Comparison of ENCODE assay signal across 17 cellular contexts in genomic region chr10:77263700-77264099, GRCh38.
DNase-seq lines count a peak whose midpoint lies in the region; ATAC-seq and TF ChIP-seq lines count a peak whose summit lies in the region.
"Had no signal": no experiment of that assay in that cellular context is flagged by ENCODE, and none has a peak within 500 bp of the region (broad histone marks: within the 10 kb centered on the region; RNA-seq: fewer than 3 reads in every experiment).

No MANE protein-coding gene starts in this region.

- H3K4me3 Mint-ChIP-seq in activated T-cell treated with anti-CD3 and anti-CD28 coated beads, Interleukin-2, amount 50 U/mL, for 72 hours, result peak overlapping the region; percentile 5 to 64
- peak overlapping the region; percentile 6 for H3K4me3 Mint-ChIP-seq in activated CD8-positive, alpha-beta T cell treated with anti-CD3 and anti-CD28 coated beads for 36 hours
- peak overlapping the region; percentile 25 for H3K4me3 Mint-ChIP-seq in memory B cell
- H3K4me3 Mint-ChIP-seq: CD4-positive, CD25-positive, alpha-beta regulatory T cell had no signal

- no peaks in the 10 kb centered on the region for H3K36me3 Mint-ChIP-seq in activated T-cell treated with anti-CD3 and anti-CD28 coated beads, Interleukin-2, amount 50 U/mL, for 72 hours (ENCODE audit: insufficient read depth in 2 of 2)
- no peaks in the 10 kb centered on the region for H3K36me3 Mint-ChIP-seq in activated CD8-positive, alpha-beta T cell treated with anti-CD3 and anti-CD28 coated beads for 36 hours (ENCODE audit: low read depth)
- peaks cover 2% of the 10 kb centered on the region for H3K36me3 Mint-ChIP-seq in memory B cell
- H3K36me3 Mint-ChIP-seq: CD4-positive, CD25-positive, alpha-beta regulatory T cell had no signal

- POLR2A ChIA-PET in activated CD8-positive, alpha-beta T cell treated with anti-CD3 and anti-CD28 coated beads for 36 hours (lab: Charles Lee), result interaction anchor here (1.2 kb wide), 1 partner anchor 176 kb away, joined by 3 read pairs; no protein-coding TSS in a partner anchor

- TF ChIP-seq CTCF in activated CD8-positive, alpha-beta T cell treated with anti-CD3 and anti-CD28 coated beads for 36 hours (IDR thresholded peaks at IDR 0.05), result no peak

- ATAC-seq in activated T-cell treated with anti-CD3 and anti-CD28 coated beads, Interleukin-2, amount 50 U/mL, for 72 hours (replicated peaks in 1 of 2), result no peak
- no peak for ATAC-seq in activated CD8-positive, alpha-beta T cell treated with anti-CD3 and anti-CD28 coated beads for 36 hours
- ATAC-seq in memory B cell (ENCODE audit: low read depth), result no peak

- DNase-seq in activated T-cell treated with anti-CD3 and anti-CD28 coated beads, Interleukin-2, amount 50 U/mL, for 72 hours, result no peak
- no peak for DNase-seq in activated T-cell treated with anti-CD3 and anti-CD28 coated beads, Interleukin-2, amount 50 U/mL, for 1 hour
- DNase-seq in activated CD8-positive, alpha-beta T cell treated with anti-CD3 and anti-CD28 coated beads for 36 hours, result no peak
- no peak for DNase-seq in memory B cell (ENCODE audit: low spot score in 2 of 2)
- no peak for DNase-seq in MV-4-11 (lab: John Stamatoyannopoulos, UW)
- DNase-seq in KG1 (lab: John Stamatoyannopoulos, UW), result no peak
- DNase-seq in posterior vena cava (ENCODE audit: low spot score), result no peak
- DNase-seq in activated CD4-positive, alpha-beta T cell treated with anti-CD3 and anti-CD28 coated beads, Interleukin-2, amount 50 U/mL, for 48 hours, result no peak
- DNase-seq: DMS79 treated with DMSO at 0.1 percent for 48 hours, GF-D8, GOT3, Karpas-422, NCI-H1417, NCI-H2029 treated with DMSO at 0.1 percent for 48 hours, NCI-H510A treated with DMSO at 0.1 percent for 48 hours, SIG-M5 had no signal

- peaks cover 15% of the 10 kb centered on the region for H3K4me1 Mint-ChIP-seq in activated T-cell treated with anti-CD3 and anti-CD28 coated beads, Interleukin-2, amount 50 U/mL, for 72 hours (ENCODE audit: low read depth)
- H3K4me1 Mint-ChIP-seq in activated CD8-positive, alpha-beta T cell treated with anti-CD3 and anti-CD28 coated beads for 36 hours (ENCODE audit: low read depth), result peaks cover 44% of the 10 kb centered on the region
- peaks cover 31% of the 10 kb centered on the region for H3K4me1 Mint-ChIP-seq in memory B cell

- intact Hi-C loops in activated CD8-positive, alpha-beta T cell treated with anti-CD3 and anti-CD28 coated beads for 36 hours (cut with micrococcal nuclease), result no loop called here
- intact Hi-C loops in posterior vena cava (cut with DNase I), result no loop called here

- peaks cover 1 to 2% of the 10 kb centered on the region in 2 donors for H3K9me3 Mint-ChIP-seq in activated T-cell treated with anti-CD3 and anti-CD28 coated beads, Interleukin-2, amount 50 U/mL, for 72 hours
- peaks cover 3% of the 10 kb centered on the region for H3K9me3 Mint-ChIP-seq in activated CD8-positive, alpha-beta T cell treated with anti-CD3 and anti-CD28 coated beads for 36 hours
- H3K9me3 Mint-ChIP-seq in memory B cell, result no peaks in the 10 kb centered on the region

- peaks cover 24% of the 10 kb centered on the region for H3K27me3 Mint-ChIP-seq in activated T-cell treated with anti-CD3 and anti-CD28 coated beads, Interleukin-2, amount 50 U/mL, for 72 hours (ENCODE audit: low read depth)
- H3K27me3 Mint-ChIP-seq in activated CD8-positive, alpha-beta T cell treated with anti-CD3 and anti-CD28 coated beads for 36 hours, result no peaks in the 10 kb centered on the region
- peaks cover 2% of the 10 kb centered on the region for H3K27me3 Mint-ChIP-seq in memory B cell
- H3K27me3 Mint-ChIP-seq: CD4-positive, CD25-positive, alpha-beta regulatory T cell had no signal

- no peak overlapping the region for H3K27ac Mint-ChIP-seq in activated T-cell treated with anti-CD3 and anti-CD28 coated beads, Interleukin-2, amount 50 U/mL, for 72 hours
- H3K27ac Mint-ChIP-seq in activated CD8-positive, alpha-beta T cell treated with anti-CD3 and anti-CD28 coated beads for 36 hours, result peak overlapping the region; percentile 80
- no peak overlapping the region for H3K27ac Mint-ChIP-seq in memory B cell
- H3K27ac Mint-ChIP-seq: CD4-positive, CD25-positive, alpha-beta regulatory T cell had no signal

- CTCF ChIA-PET in activated CD8-positive, alpha-beta T cell treated with anti-CD3 and anti-CD28 coated beads for 36 hours (lab: Charles Lee), result interaction anchor here (0.6 to 1.5 kb wide), 2 partner anchors 13 to 15 kb away, joined by 3 read pairs; no protein-coding TSS in a partner anchor
